Comparison of ENCODE assay signal across 9 cellular contexts in genomic region chr1:6447016-6447817, GRCh38. TPM values are rescaled to one million over a fixed set of nuclear protein-coding genes. Genes with fewer than 3 reads are reported as not detected.
DNase-seq lines count a peak whose midpoint lies in the region; ATAC-seq lines count a peak whose summit lies in the region.
"Had no signal": no experiment of that assay in that cellular context is flagged by ENCODE, and none has a peak within 500 bp of the region (broad histone marks: within the 10 kb centered on the region; RNA-seq: fewer than 3 reads in every experiment).

No MANE protein-coding gene starts in this region.

- H3K27me3 Mint-ChIP-seq in effector memory CD8-positive, alpha-beta T cell = peaks cover 43 to 69% of the 10 kb centered on the region in 2 donors

- H4K8ac ChIP-seq in trophoblast cell (ENCODE audit: low read depth, low read length) = peak overlapping the region; percentile 21

- peaks cover 4 to 13% of the 10 kb centered on the region in 2 experiments for H3K4me1 ChIP-seq in trophoblast cell (ENCODE audit: control insufficient read depth in 1 of 2, insufficient read depth in 2 of 2, low read length in 2 of 2)
- H3K4me1 ChIP-seq: adrenal gland had no signal

- peak overlapping the region; percentile 73 for H3K4me2 ChIP-seq in trophoblast cell (ENCODE audit: low read length)

- WGBS in trophoblast cell (ENCODE audit: extremely low coverage, insufficient coverage, insufficient read length) = no CpG with 5 or more reads among the region's 67 CpGs

- H3K27ac Mint-ChIP-seq in effector memory CD8-positive, alpha-beta T cell = no peak overlapping the region

- H2AFZ ChIP-seq in trophoblast cell (ENCODE audit: insufficient read depth, low read length, poor library complexity) = peak overlapping the region; percentile 71

- no peak overlapping the region for H3K4ac ChIP-seq in trophoblast cell (ENCODE audit: low read depth, low read length)

- no peak overlapping the region for H3K14ac ChIP-seq in trophoblast cell (ENCODE audit: low read length)

- H3K79me2 ChIP-seq in trophoblast cell (ENCODE audit: control insufficient read depth, insufficient read depth, low read length, poor library complexity) = no peaks in the 10 kb centered on the region

- peak overlapping the region; percentile 62 to 69 for H3K4me3 Mint-ChIP-seq in effector memory CD8-positive, alpha-beta T cell

- peaks cover 21% of the 10 kb centered on the region for H3K27me3 ChIP-seq in trophoblast cell (ENCODE audit: insufficient read depth, low read length)

- no peak overlapping the region for H4K12ac ChIP-seq in trophoblast cell (ENCODE audit: low read depth, low read length)

- no peaks in the 10 kb centered on the region for H3K9me3 Mint-ChIP-seq in effector memory CD8-positive, alpha-beta T cell

- no peak overlapping the region for H2BK12ac ChIP-seq in trophoblast cell (ENCODE audit: low read length)

- peak overlapping the region; percentile 5 for H3K18ac ChIP-seq in trophoblast cell (ENCODE audit: low read length)

- H3K9me3 ChIP-seq in trophoblast cell (ENCODE audit: insufficient read depth, low read depth, low read length) = no peaks in the 10 kb centered on the region
- H3K9me3 ChIP-seq: adrenal gland had no signal

- no peak overlapping the region for H3K9ac ChIP-seq in trophoblast cell (ENCODE audit: low read length)

- H3K23ac ChIP-seq in trophoblast cell (ENCODE audit: low read length) = no peak overlapping the region

- no peak overlapping the region for H4K91ac ChIP-seq in trophoblast cell (ENCODE audit: low read depth, low read length)

- DNase-seq in NCI-H1417 (lab: John Stamatoyannopoulos, UW) (peak; percentile 36 to 61 (median 59)), NCI-H1417 treated with DMSO at 0.1 percent for 48 hours (lab: John Stamatoyannopoulos, UW) (no peak), NCI-H1930 (lab: John Stamatoyannopoulos, UW) (peak; percentile 18 to 47), trophoblast cell (no peak), A172 (ENCODE audit: low spot score) (no peak)
- DNase-seq in effector memory CD8-positive, alpha-beta T cell = no peak
- DNase-seq: adrenal gland had no signal

- no peak overlapping the region for H2AK5ac ChIP-seq in trophoblast cell (ENCODE audit: low read length)

- H3K4me1 Mint-ChIP-seq in effector memory CD8-positive, alpha-beta T cell (ENCODE audit: low read depth in 2 of 2) = peaks cover 14 to 26% of the 10 kb centered on the region in 2 donors

- H3K4me3 ChIP-seq in trophoblast cell (ENCODE audit: low read depth, low read length) = peak overlapping the region; percentile 52
- H3K4me3 ChIP-seq: adrenal gland had no signal

- H2BK120ac ChIP-seq in trophoblast cell (ENCODE audit: insufficient read depth, low read length, poor library complexity) = peak overlapping the region; percentile 11

- H2BK5ac ChIP-seq in trophoblast cell (ENCODE audit: low read depth, low read length, poor library complexity) = no peak overlapping the region

- H3K79me1 ChIP-seq in trophoblast cell (ENCODE audit: low read length) = no peaks in the 10 kb centered on the region

- peaks cover 5% of the 10 kb centered on the region for H3K36me3 Mint-ChIP-seq in effector memory CD8-positive, alpha-beta T cell (ENCODE audit: insufficient read depth)

- H3K36me3 ChIP-seq in trophoblast cell (ENCODE audit: control insufficient read depth in 1 of 2, insufficient read depth in 2 of 2, low read length in 2 of 2) = no peaks in the 10 kb centered on the region
- H3K36me3 ChIP-seq: adrenal gland had no signal

- H3K27ac ChIP-seq in trophoblast cell (ENCODE audit: low read depth, low read length) = no peak overlapping the region
- H3K27ac ChIP-seq: adrenal gland had no signal

- ATAC-seq in effector memory CD8-positive, alpha-beta T cell (replicated peaks) = peak; percentile 11
- ATAC-seq in GM19467 (IDR thresholded peaks at IDR 0.05; ENCODE audit: unreplicated experiment) (no peak), GM19035 (IDR thresholded peaks at IDR 0.05; ENCODE audit: unreplicated experiment) (no peak)

RNA-seq across cellular contexts. Expression of gene TNFRSF25, which starts 18.8 kb away (rescaled TPM):
- polyA plus RNA-seq in trophoblast cell (2013) = 22.6 and 23.0 TPM in 2 replicates
- 5.1 and 6.2 TPM in 2 replicates for total RNA-seq in A172 (2014; rRNA removed; shearing (Covaris generic))

RNA-seq across cellular contexts. Expression of gene ESPN, which starts 22.6 kb away (rescaled TPM):
- 5.8 and 6.9 TPM in 2 replicates for polyA plus RNA-seq in trophoblast cell (2013)
- total RNA-seq in A172 (2014; rRNA removed; shearing (Covaris generic)) = 4.0 TPM in 1 of 2 replicates, not detected in the other

RNA-seq across cellular contexts. Expression of gene HES2, which starts 27.5 kb away (rescaled TPM):
- polyA plus RNA-seq in trophoblast cell (2013) = 33.7 and 41.0 TPM in 2 replicates
- total RNA-seq in A172 (2014; rRNA removed; shearing (Covaris generic)) = 2.0 and 3.9 TPM in 2 replicates

RNA-seq across cellular contexts. Expression of gene PLEKHG5, which starts 44.2 kb away (rescaled TPM):
- 31.1 and 31.3 TPM in 2 replicates for polyA plus RNA-seq in trophoblast cell (2013)
- total RNA-seq in A172 (2014; rRNA removed; shearing (Covaris generic)) = 8.6 and 10.1 TPM in 2 replicates

RNA-seq across cellular contexts. Expression of gene ACOT7, which starts 53.6 kb away (rescaled TPM):
- polyA plus RNA-seq in trophoblast cell (2013) = 30.7 and 31.4 TPM in 2 replicates
- total RNA-seq in A172 (2014; rRNA removed; shearing (Covaris generic)) = 44.2 and 55.3 TPM in 2 replicates

Comparison
In these comparisons a context has a peak if more than half of its experiments do, and no peak if none do; other contexts are left out.
1. DNase-seq: peak in NCI-H1417 (3 of 3) and NCI-H1930 (2 of 2); none in NCI-H1417 treated with DMSO at 0.1 percent for 48 hours (single experiment), effector memory CD8-positive, alpha-beta T cell (0 of 3), trophoblast cell (0 of 2) and A172 (single experiment).